15 cellular contexts compared by ENCODE assay signal in the genomic region with DNA sequence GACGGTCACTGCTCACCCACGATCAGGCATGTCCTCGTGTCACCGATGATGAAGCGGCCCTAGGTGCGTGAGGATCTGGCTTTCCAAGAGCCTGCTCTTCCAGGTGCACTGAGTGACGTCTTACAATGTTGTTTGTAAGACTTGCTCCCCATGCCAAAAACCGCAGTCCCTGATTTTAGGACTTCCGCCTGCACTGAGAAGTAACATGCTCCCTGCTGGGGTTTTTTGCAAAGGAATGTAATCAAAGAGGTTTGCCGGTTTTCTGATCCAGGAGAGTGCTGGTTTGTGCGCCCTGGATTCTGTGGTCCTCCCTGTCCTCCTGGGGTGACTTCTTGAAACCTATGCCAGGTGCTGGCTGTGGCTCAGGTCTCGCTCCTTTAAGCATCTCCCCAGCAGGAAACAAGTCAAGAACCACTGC. TPM values are rescaled to one million over a fixed set of nuclear protein-coding genes. Genes with fewer than 3 reads are reported as not detected.
DNase-seq lines count a peak whose midpoint lies in the region; ATAC-seq and TF ChIP-seq lines count a peak whose summit lies in the region.
"Had no signal": no experiment of that assay in that cellular context is flagged by ENCODE, and none has a peak within 500 bp of the region (broad histone marks: within the 10 kb centered on the region; RNA-seq: fewer than 3 reads in every experiment).

No MANE protein-coding gene starts in this region.

- H3K79me2 ChIP-seq in neural progenitor cell (ENCODE audit: low read depth), result no peaks in the 10 kb centered on the region

- H3K27me3 ChIP-seq in BLaER1 treated with 17β-estradiol and CSF1 and Interleukin-3, amounts not matched to agents 10 nM and 100 nM, result no peaks in the 10 kb centered on the region
- H3K27me3 ChIP-seq in neural progenitor cell, result no peaks in the 10 kb centered on the region
- H3K27me3 ChIP-seq: hepatocyte, suprapubic skin had no signal

- no peak for TF ChIP-seq CTCF in RWPE1 (conservative IDR thresholded peaks at IDR 0.05; ENCODE audit: low read depth)
- TF ChIP-seq CTCF in neural progenitor cell (IDR thresholded peaks at IDR 0.05), result no peak

- peaks cover 6% of the 10 kb centered on the region for H3F3A ChIP-seq in neural progenitor cell (ENCODE audit: low read depth)

- H2AFZ ChIP-seq in neural progenitor cell (replicated peaks), result no peak overlapping the region
- H2AFZ ChIP-seq: hepatocyte had no signal

- H3K27ac ChIP-seq in BLaER1 treated with 17β-estradiol and CSF1 and Interleukin-3, amounts not matched to agents 10 nM and 100 nM, result peak overlapping the region in 2 of 11 experiments; percentile 19 to 65; a peak in 1 of 22 replicates
- H3K27ac ChIP-seq in RWPE1, result peak overlapping the region; percentile 77
- peak overlapping the region; percentile 35 for H3K27ac ChIP-seq in epithelial cell of prostate
- no peak overlapping the region for H3K27ac ChIP-seq in neural progenitor cell
- H3K27ac ChIP-seq: hepatocyte, suprapubic skin had no signal

- no peak overlapping the region for H3K4me3 ChIP-seq in BLaER1 treated with 17β-estradiol and CSF1 and Interleukin-3, amounts not matched to agents 10 nM and 100 nM
- no peak overlapping the region for H3K4me3 ChIP-seq in neural progenitor cell
- H3K4me3 ChIP-seq: hepatocyte, suprapubic skin had no signal

- H3K9ac ChIP-seq in BLaER1 treated with 17β-estradiol and CSF1 and Interleukin-3, amounts not matched to agents 10 nM and 100 nM, result no peak overlapping the region
- no peak overlapping the region for H3K9ac ChIP-seq in neural progenitor cell

- POLR2A ChIA-PET in RWPE1 (lab: Yijun Ruan, JAX; ENCODE audit: low non-redundant PET), result no interaction called here

- CTCF ChIA-PET in RWPE1 (lab: Yijun Ruan, JAX), result no interaction called here

- DNase-seq in RWPE1 (ENCODE audit: low spot score) (no peak), epithelial cell of prostate (ENCODE audit: low read depth, low spot score) (peak; percentile 75), neural progenitor cell (ENCODE audit: low spot score) (peak; percentile 30), MV-4-11 (lab: John Stamatoyannopoulos, UW) (no peak), DMS153 treated with DMSO at 0.1 percent for 48 hours (lab: John Stamatoyannopoulos, UW; ENCODE audit: unreplicated experiment) (no peak), SKM-1 treated with dmso at 0.1 percent for 144 hours (lab: John Stamatoyannopoulos, UW; ENCODE audit: unreplicated experiment) (no peak)
- DNase-seq: activated naive CD4-positive, alpha-beta T cell treated with anti-CD3 and anti-CD28 coated beads for 36 hours; Kasumi-1; left ventricle myocardium superior; NCI-H510A treated with DMSO at 0.1 percent for 48 hours had no signal

- H4K20me1 ChIP-seq in BLaER1 treated with 17β-estradiol and CSF1 and Interleukin-3, amounts not matched to agents 10 nM and 100 nM, result peaks cover 20 to 100% (median 83%) of the 10 kb centered on the region in 11 experiments; a peak in 21 of 22 replicates
- peaks cover 38% of the 10 kb centered on the region for H4K20me1 ChIP-seq in neural progenitor cell (ENCODE audit: low read depth)

- H3K4me1 Mint-ChIP-seq in neural progenitor cell, result peaks cover 17% of the 10 kb centered on the region

- no peak overlapping the region for H3K4me3 Mint-ChIP-seq in neural progenitor cell
- H3K4me3 Mint-ChIP-seq: activated naive CD4-positive, alpha-beta T cell treated with anti-CD3 and anti-CD28 coated beads for 36 hours; nephron had no signal

- H3K4me1 ChIP-seq in BLaER1 treated with 17β-estradiol and CSF1 and Interleukin-3, amounts not matched to agents 10 nM and 100 nM, result peaks cover 71 to 97% (median 77%) of the 10 kb centered on the region in 10 experiments
- peaks cover 9% of the 10 kb centered on the region for H3K4me1 ChIP-seq in neural progenitor cell

- peaks cover 62 to 84% (median 69%) of the 10 kb centered on the region in 11 experiments for H3K36me3 ChIP-seq in BLaER1 treated with 17β-estradiol and CSF1 and Interleukin-3, amounts not matched to agents 10 nM and 100 nM
- no peaks in the 10 kb centered on the region for H3K36me3 ChIP-seq in neural progenitor cell

- peaks cover 14% of the 10 kb centered on the region for H3K36me3 Mint-ChIP-seq in neural progenitor cell

- peak overlapping the region in 6 of 11 experiments; percentile 64 to 99 (median 96); a peak in 7 of 22 replicates for H3K4me2 ChIP-seq in BLaER1 treated with 17β-estradiol and CSF1 and Interleukin-3, amounts not matched to agents 10 nM and 100 nM
- peak overlapping the region; percentile 14 for H3K4me2 ChIP-seq in neural progenitor cell
- H3K4me2 ChIP-seq: hepatocyte had no signal

- H3K9me3 Mint-ChIP-seq in neural progenitor cell, result no peaks in the 10 kb centered on the region
- H3K9me3 Mint-ChIP-seq: activated naive CD4-positive, alpha-beta T cell treated with anti-CD3 and anti-CD28 coated beads for 36 hours; nephron had no signal

- no peak overlapping the region for H3K27ac Mint-ChIP-seq in neural progenitor cell
- H3K27ac Mint-ChIP-seq: activated naive CD4-positive, alpha-beta T cell treated with anti-CD3 and anti-CD28 coated beads for 36 hours; nephron had no signal

- H3K9me3 ChIP-seq in BLaER1 treated with 17β-estradiol and CSF1 and Interleukin-3, amounts not matched to agents 10 nM and 100 nM (replicated peaks in 1 of 11), result peaks cover 0 to 17% (median 0%) of the 10 kb centered on the region in 11 experiments; a peak in 8 of 22 replicates
- H3K9me3 ChIP-seq in neural progenitor cell (ENCODE audit: low read depth), result no peaks in the 10 kb centered on the region
- H3K9me3 ChIP-seq: suprapubic skin had no signal

- no peak for ATAC-seq in HG03469 (IDR thresholded peaks at IDR 0.05; ENCODE audit: unreplicated experiment)
- ATAC-seq: left ventricle myocardium superior had no signal

- H3K27me3 Mint-ChIP-seq in neural progenitor cell (ENCODE audit: insufficient read depth, low read depth), result peaks cover 2% of the 10 kb centered on the region

RNA-seq across cellular contexts. Expression of a gene that starts 38.8 kb away (rescaled TPM):
- total RNA-seq in neural progenitor cell (ENCODE audit: low replicate concordance), result 38.5 and 42.2 TPM in 2 replicates

RNA-seq across cellular contexts. Expression of a gene that starts 39.2 kb away (rescaled TPM):
- 15.6 and 16.3 TPM in 2 replicates for total RNA-seq in neural progenitor cell (ENCODE audit: low replicate concordance)

Comparison
In these comparisons a context has a peak if more than half of its experiments do, and no peak if none do; other contexts are left out.
1. DNase-seq: peak in epithelial cell of prostate (single experiment) and neural progenitor cell (single experiment); none in RWPE1 (single experiment), MV-4-11 (single experiment), DMS153 treated with DMSO at 0.1 percent for 48 hours (single experiment) and SKM-1 treated with dmso at 0.1 percent for 144 hours (single experiment).